Comparison of ENCODE assay signal across 8 cellular contexts in genomic region chr3:32817195-32817560, GRCh38. TPM values are rescaled to one million over a fixed set of nuclear protein-coding genes. Genes with fewer than 3 reads are reported as not detected.
DNase-seq lines count a peak whose midpoint lies in the region; ATAC-seq and TF ChIP-seq lines count a peak whose summit lies in the region.

No MANE protein-coding gene starts in this region.

- POLR2A ChIA-PET in naive thymus-derived CD4-positive, alpha-beta T cell (lab: Charles Lee) = no interaction called here
- POLR2A ChIA-PET in HEK293T (lab: Yijun Ruan, JAX) = interaction anchor here (0.9 to 1.0 kb wide), 3 partner anchors 10 to 55 kb away, joined by 3 to 4 read pairs (median 4); no protein-coding TSS in a partner anchor

- peaks cover 32% of the 10 kb centered on the region for H3K4me1 ChIP-seq in GM23338 (ENCODE audit: insufficient read depth)
- H3K4me1 ChIP-seq in naive thymus-derived CD4-positive, alpha-beta T cell (ENCODE audit: control insufficient read depth in 2 of 2, insufficient read depth in 2 of 2, low read length in 2 of 2) = peaks cover 0 to 5% of the 10 kb centered on the region in 2 donors

- no peaks in the 10 kb centered on the region for H3K9me2 ChIP-seq in GM23338 (ENCODE audit: insufficient read depth)

- H3K36me3 ChIP-seq in GM23338 (ENCODE audit: insufficient read depth) = peaks cover 26% of the 10 kb centered on the region
- no peaks in the 10 kb centered on the region for H3K36me3 ChIP-seq in naive thymus-derived CD4-positive, alpha-beta T cell (ENCODE audit: control insufficient read depth in 2 of 3, insufficient read depth in 3 of 3, low read length in 3 of 3)

- H3K27ac Mint-ChIP-seq in GM23338 (peak overlapping the region; percentile 99), chondrocyte (ENCODE audit: unreplicated experiment) (no peak overlapping the region)
- peak overlapping the region in 1 of 9 donors; percentile 33 for H3K27ac Mint-ChIP-seq in naive thymus-derived CD4-positive, alpha-beta T cell

- ATAC-seq in GM23338 (peak; percentile 4), HG03280 (IDR thresholded peaks at IDR 0.05; ENCODE audit: unreplicated experiment) (no peak)
- peak; percentile 32 for ATAC-seq in naive thymus-derived CD4-positive, alpha-beta T cell

- TF ChIP-seq CTCF in GM23338 (conservative IDR thresholded peaks at IDR 0.05; ENCODE audit: low read depth in 2 of 2) = no peak
- no peak for TF ChIP-seq CTCF in chondrocyte (IDR thresholded peaks at IDR 0.05)

- intact Hi-C loops in naive thymus-derived CD4-positive, alpha-beta T cell (cut with micrococcal nuclease) = no loop called here

- peak overlapping the region; percentile 100 for H3K4me3 ChIP-seq in GM23338
- H3K4me3 ChIP-seq in naive thymus-derived CD4-positive, alpha-beta T cell (ENCODE audit: low read length) = no peak overlapping the region

- DNase-seq in AG20443 (ENCODE audit: low spot score) = peak; percentile 39
- no peak for DNase-seq in GM23338 (ENCODE audit: low spot score)
- DNase-seq in chondrocyte (ENCODE audit: low spot score) = peak; percentile 50
- DNase-seq in naive thymus-derived CD4-positive, alpha-beta T cell = peak in 2 of 9 donors; percentile 0 to 28
- no peak for DNase-seq in cerebellar nuclear complex (lab: John Stamatoyannopoulos, UW)
- DNase-seq in HEK293T (ENCODE audit: extremely low spot score) = no peak
- no peak for DNase-seq in LoVo (ENCODE audit: low spot score)

- H3K4me3 Mint-ChIP-seq in GM23338 = peak overlapping the region; percentile 99
- H3K4me3 Mint-ChIP-seq in chondrocyte (ENCODE audit: unreplicated experiment) = peak overlapping the region; percentile 82
- H3K4me3 Mint-ChIP-seq in naive thymus-derived CD4-positive, alpha-beta T cell = peak overlapping the region; percentile 38 to 86 (median 70)

- H3K4me1 Mint-ChIP-seq in GM23338 = peaks cover 30% of the 10 kb centered on the region
- peaks cover 20% of the 10 kb centered on the region for H3K4me1 Mint-ChIP-seq in chondrocyte (ENCODE audit: low read depth)
- H3K4me1 Mint-ChIP-seq in naive thymus-derived CD4-positive, alpha-beta T cell = peaks cover 6 to 30% (median 23%) of the 10 kb centered on the region in 7 donors

- peaks cover 17% of the 10 kb centered on the region for H3F3A ChIP-seq in GM23338 (replicated peaks; ENCODE audit: low read depth)

- H4K20me1 ChIP-seq in GM23338 (replicated peaks; ENCODE audit: insufficient read depth) = peaks cover 31% of the 10 kb centered on the region

- CTCF ChIA-PET in naive thymus-derived CD4-positive, alpha-beta T cell (lab: Charles Lee) = no interaction called here
- CTCF ChIA-PET in HEK293T (lab: Yijun Ruan, JAX) = no interaction called here

- H3K36me3 Mint-ChIP-seq in GM23338 (ENCODE audit: low read depth) (peaks cover 69% of the 10 kb centered on the region), chondrocyte (ENCODE audit: low read depth) (peaks cover 5% of the 10 kb centered on the region)
- H3K36me3 Mint-ChIP-seq in naive thymus-derived CD4-positive, alpha-beta T cell = no peaks in the 10 kb centered on the region

- peaks cover 19% of the 10 kb centered on the region for H3K9me3 Mint-ChIP-seq in GM23338
- H3K9me3 Mint-ChIP-seq in chondrocyte (ENCODE audit: low read depth) = peaks cover 6% of the 10 kb centered on the region
- H3K9me3 Mint-ChIP-seq in naive thymus-derived CD4-positive, alpha-beta T cell = peaks cover 0 to 1% (median 0%) of the 10 kb centered on the region in 11 donors

- H2AFZ ChIP-seq in GM23338 = no peak overlapping the region

- peak overlapping the region; percentile 99 for H3K27ac ChIP-seq in GM23338 (ENCODE audit: low read depth)
- H3K27ac ChIP-seq in naive thymus-derived CD4-positive, alpha-beta T cell (ENCODE audit: low read depth, low read length) = no peak overlapping the region

- H3K79me2 ChIP-seq in GM23338 (replicated peaks; ENCODE audit: insufficient read depth) = peaks cover 96% of the 10 kb centered on the region

- peaks cover 40% of the 10 kb centered on the region for H3K27me3 Mint-ChIP-seq in GM23338 (ENCODE audit: insufficient read depth, low read depth, poor library complexity)
- H3K27me3 Mint-ChIP-seq in chondrocyte (ENCODE audit: low read depth) = peaks cover 46% of the 10 kb centered on the region
- H3K27me3 Mint-ChIP-seq in naive thymus-derived CD4-positive, alpha-beta T cell = peaks cover 24 to 76% (median 36%) of the 10 kb centered on the region in 5 donors

- no peaks in the 10 kb centered on the region for H3K9me3 ChIP-seq in naive thymus-derived CD4-positive, alpha-beta T cell (ENCODE audit: control insufficient read depth in 2 of 3, low read length in 3 of 3)

- no peaks in the 10 kb centered on the region for H3K27me3 ChIP-seq in GM23338 (ENCODE audit: insufficient read depth)
- H3K27me3 ChIP-seq in naive thymus-derived CD4-positive, alpha-beta T cell (ENCODE audit: control insufficient read depth in 2 of 2, insufficient read depth in 2 of 2, low read length in 2 of 2) = no peaks in the 10 kb centered on the region

- H3K4me2 ChIP-seq in GM23338 = peak overlapping the region; percentile 82

TF ChIP-seq in GM23338, 12 proteins besides CTCF, POLR2A, EP300 and RAD21 (continues in another document):
- no peak for TF ChIP-seq REST (IDR thresholded peaks at IDR 0.05; ENCODE audit: unreplicated experiment)

TF ChIP-seq in HEK293T, 16 proteins besides CTCF, POLR2A, EP300 and RAD21:
- no peak for TF ChIP-seq FOXM1 (IDR thresholded peaks at IDR 0.05; ENCODE audit: borderline replicate concordance)
- no peak for TF ChIP-seq FOXA1 (IDR thresholded peaks at IDR 0.05)
- TF ChIP-seq ARNT (IDR thresholded peaks at IDR 0.05) = no peak
- no peak for TF ChIP-seq TARDBP (IDR thresholded peaks at IDR 0.05)
- no peak for TF ChIP-seq NFRKB (IDR thresholded peaks at IDR 0.05)

RNA-seq across cellular contexts. Expression of gene TRIM71, which starts 0.6 kb away (rescaled TPM):
- total RNA-seq in GM23338 (2014; rRNA removed; shearing (Covaris generic)) = 318 and 346 TPM in 2 replicates
- polyA plus RNA-seq in GM23338 (2016; fragmentation: Nextera tagmentation; extraction: Ambion mirVana) = 71.2 and 71.5 TPM in 2 replicates
- 0.05 to 0.17 TPM (median 0.08 TPM) in 3 replicates for total RNA-seq in chondrocyte
- total RNA-seq in naive thymus-derived CD4-positive, alpha-beta T cell = under 1 TPM in 1 of 5 experiments, not detected in 4; 0.20 TPM
- polyA plus RNA-seq in naive thymus-derived CD4-positive, alpha-beta T cell = not detected

Comparison
In these comparisons a context has a peak if more than half of its experiments do, and no peak if none do; other contexts are left out.
1. DNase-seq: peak in AG20443 (single experiment) and chondrocyte (single experiment); none in GM23338 (single experiment), cerebellar nuclear complex (0 of 2), HEK293T (single experiment) and LoVo (single experiment).
2. RNA of gene TRIM71, which starts 0.6 kb away (total RNA-seq): 318 to 346 TPM in GM23338; 0.05 to 0.17 TPM in chondrocyte and 0.20 TPM in naive thymus-derived CD4-positive, alpha-beta T cell; every median in the first group is over 100 times any median in the second.
3. Peak in every context shown above with its lines, with median percentiles within 50 percentile points of each other: H3K4me3 Mint-ChIP-seq.